8 cellular contexts compared by ENCODE assay signal in the genomic region with DNA sequence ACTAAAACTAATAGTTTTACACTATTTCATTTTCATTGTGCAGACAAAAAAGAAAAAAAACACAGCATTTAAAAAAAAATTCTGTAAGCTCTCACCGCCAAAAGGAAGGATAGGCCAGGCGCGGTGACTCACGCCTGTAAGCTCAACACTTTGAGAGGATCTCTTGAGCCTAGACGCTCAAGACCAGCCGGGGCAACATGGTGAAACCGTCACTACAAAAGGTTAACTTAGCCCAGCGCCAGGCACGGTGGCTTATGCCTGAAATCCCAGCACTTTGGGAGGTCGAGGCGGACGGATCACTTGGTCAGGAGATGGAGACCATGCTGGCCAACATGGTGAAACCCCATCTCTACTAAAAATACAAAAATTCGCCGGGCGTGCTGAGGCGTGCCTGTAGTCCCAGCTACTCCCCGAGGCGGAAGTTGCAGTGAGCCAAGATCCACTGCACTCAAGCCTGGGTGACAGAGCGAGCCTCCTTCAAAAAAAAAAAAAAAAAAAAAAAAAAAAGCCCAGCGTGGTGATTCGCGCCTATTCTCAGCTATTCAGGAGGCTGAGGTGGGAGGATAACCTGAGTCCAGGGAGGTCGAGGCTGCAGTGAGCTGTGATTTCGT. TPM values are rescaled to one million over a fixed set of nuclear protein-coding genes. Genes with fewer than 3 reads are reported as not detected.
DNase-seq lines count a peak whose midpoint lies in the region; ATAC-seq and TF ChIP-seq lines count a peak whose summit lies in the region.

No MANE protein-coding gene starts in this region.

- no peak for TF ChIP-seq CTCF in SK-N-SH (IDR thresholded peaks at IDR 0.05)

- peak overlapping the region; percentile 98 for H3K27ac Mint-ChIP-seq in activated naive CD4-positive, alpha-beta T cell treated with anti-CD3 and anti-CD28 coated beads, Interleukin-2, amount 10 ng/mL, durations not matched to agents 7 days and 5 days

- H3K4me1 Mint-ChIP-seq in activated naive CD4-positive, alpha-beta T cell treated with anti-CD3 and anti-CD28 coated beads, Interleukin-2, amount 10 ng/mL, durations not matched to agents 7 days and 5 days, result peaks cover 50% of the 10 kb centered on the region

- peaks cover 34% of the 10 kb centered on the region for H3F3A ChIP-seq in SK-N-SH (replicated peaks; ENCODE audit: insufficient read depth)

- CTCF ChIA-PET in SK-N-SH (lab: Yijun Ruan, JAX), result interaction anchor here (0.7 to 2.3 kb wide), 6 partner anchors 9 to 380 kb away, joined by 3 to 15 read pairs (median 4); no protein-coding TSS in a partner anchor
- CTCF ChIA-PET in activated naive CD4-positive, alpha-beta T cell treated with anti-CD3 and anti-CD28 coated beads, Interleukin-2, amount 10 ng/mL, durations not matched to agents 7 days and 5 days (lab: Charles Lee), result interaction anchor here (0.8 to 1.7 kb wide), 6 partner anchors 9 to 223 kb away, joined by 3 to 12 read pairs (median 6); a partner anchor contains a TSS

- H3K36me3 ChIP-seq in SK-N-SH (replicated peaks in 1 of 2; ENCODE audit: control insufficient read depth in 1 of 2, insufficient read depth in 2 of 2, low read length in 1 of 2) (peaks cover 0 to 6% of the 10 kb centered on the region in 2 experiments), skeletal muscle tissue (ENCODE audit: control insufficient read depth in 3 of 3, insufficient read depth in 3 of 3, low read length in 3 of 3) (peaks cover 0 to 2% (median 0%) of the 10 kb centered on the region in 3 donors)

- H2AFZ ChIP-seq in SK-N-SH (ENCODE audit: low read depth), result peak overlapping the region; percentile 60; the same call in 1 of the 2 replicates

- H3K27ac ChIP-seq in SK-N-SH (ENCODE audit: low read depth in 2 of 2, low read length in 1 of 2) (peak overlapping the region in 1 of 2 experiments; percentile 100; a peak in 3 of 4 replicates), skeletal muscle tissue (ENCODE audit: low read depth, low read length) (peak overlapping the region; percentile 100)

- H3K79me2 ChIP-seq in SK-N-SH (ENCODE audit: insufficient read depth), result peaks cover 27% of the 10 kb centered on the region

- peaks cover 11% of the 10 kb centered on the region for H3K27me3 Mint-ChIP-seq in activated naive CD4-positive, alpha-beta T cell treated with anti-CD3 and anti-CD28 coated beads, Interleukin-2, amount 10 ng/mL, durations not matched to agents 7 days and 5 days

- ATAC-seq in SK-N-SH treated with all-trans-retinoic acid at 6 μM for 48 hours (no peak), left ventricle myocardium superior (no peak), GM21576 (IDR thresholded peaks at IDR 0.05; ENCODE audit: unreplicated experiment) (no peak), GM19023 (IDR thresholded peaks at IDR 0.05; ENCODE audit: unreplicated experiment) (no peak)

- no peaks in the 10 kb centered on the region for H3K27me3 ChIP-seq in SK-N-SH (ENCODE audit: insufficient read depth)
- no peaks in the 10 kb centered on the region for H3K27me3 ChIP-seq in skeletal muscle tissue (ENCODE audit: control insufficient read depth in 3 of 3, insufficient read depth in 3 of 3, low read length in 3 of 3)

- peak overlapping the region; percentile 85 for H3K4me3 Mint-ChIP-seq in activated naive CD4-positive, alpha-beta T cell treated with anti-CD3 and anti-CD28 coated beads, Interleukin-2, amount 10 ng/mL, durations not matched to agents 7 days and 5 days

- POLR2A ChIA-PET in SK-N-SH (lab: Yijun Ruan, JAX), result interaction anchor here (1.0 to 2.3 kb wide), 7 partner anchors 12 to 416 kb away, joined by 3 to 19 read pairs (median 6); a partner anchor contains a TSS

- H4K20me1 ChIP-seq in SK-N-SH (ENCODE audit: insufficient read depth), result no peaks in the 10 kb centered on the region

- H3K9me2 ChIP-seq in SK-N-SH, result no peaks in the 10 kb centered on the region

- peaks cover 3 to 12% of the 10 kb centered on the region in 2 experiments; a peak in 2 of 4 replicates for H3K4me1 ChIP-seq in SK-N-SH (ENCODE audit: control insufficient read depth in 1 of 2, insufficient read depth in 2 of 2, low read depth in 1 of 2, low read length in 1 of 2)
- H3K4me1 ChIP-seq in skeletal muscle tissue (ENCODE audit: control insufficient read depth in 3 of 3, insufficient read depth in 3 of 3, low read length in 3 of 3), result peaks cover 3 to 16% (median 6%) of the 10 kb centered on the region in 3 donors

- 31% methylated on average over 24 of the region's 24 CpGs for WGBS in SK-N-SH (ENCODE audit: low lambda C conversion rate)

- intact Hi-C loops in left ventricle myocardium superior (cut with micrococcal nuclease), result loop anchor here (10.0 kb wide), 1 partner anchor 72 kb away; no protein-coding TSS in a partner anchor

- no peak for DNase-seq in SK-N-SH
- DNase-seq in RPMI7951 (ENCODE audit: low read depth), result peak; percentile 85
- peak; percentile 72 for DNase-seq in activated naive CD4-positive, alpha-beta T cell treated with anti-CD3 and anti-CD28 coated beads, Interleukin-2, amount 10 ng/mL, durations not matched to agents 7 days and 5 days
- peak; percentile 53 for DNase-seq in left ventricle myocardium superior

- H3K9me3 Mint-ChIP-seq in activated naive CD4-positive, alpha-beta T cell treated with anti-CD3 and anti-CD28 coated beads, Interleukin-2, amount 10 ng/mL, durations not matched to agents 7 days and 5 days, result no peaks in the 10 kb centered on the region

- peak overlapping the region; percentile 61 to 98 for H3K4me3 ChIP-seq in SK-N-SH (ENCODE audit: low read depth in 2 of 2, low read length in 1 of 2)
- peak overlapping the region; percentile 77 to 95 (median 93) for H3K4me3 ChIP-seq in skeletal muscle tissue (ENCODE audit: low read length in 3 of 3)

- peaks cover 10% of the 10 kb centered on the region for H3K36me3 Mint-ChIP-seq in activated naive CD4-positive, alpha-beta T cell treated with anti-CD3 and anti-CD28 coated beads, Interleukin-2, amount 10 ng/mL, durations not matched to agents 7 days and 5 days

- H3K9me3 ChIP-seq in SK-N-SH (no peaks in the 10 kb centered on the region; the same call in 1 of the 2 replicates), skeletal muscle tissue (ENCODE audit: control insufficient read depth in 3 of 3, low read length in 3 of 3) (no peaks in the 10 kb centered on the region)

- no peak for TF ChIP-seq RAD21 in SK-N-SH (IDR thresholded peaks at IDR 0.05; ENCODE audit: low read length)

- no peak for TF ChIP-seq EP300 in SK-N-SH (IDR thresholded peaks at IDR 0.05; ENCODE audit: borderline replicate concordance in 1 of 2, low read depth in 1 of 2, low read length in 1 of 2)

- H3K9ac ChIP-seq in SK-N-SH (peak overlapping the region; percentile 99), skeletal muscle tissue (ENCODE audit: low read depth in 1 of 3, low read length in 3 of 3) (peak overlapping the region; percentile 98 to 100 (median 99))

- H3K4me2 ChIP-seq in SK-N-SH, result peak overlapping the region; percentile 100

TF ChIP-seq in SK-N-SH, 30 proteins besides CTCF, POLR2A, EP300 and RAD21:
- TF ChIP-seq TCF12 (IDR thresholded peaks at IDR 0.05), result no peak
- no peak for TF ChIP-seq JUND (IDR thresholded peaks at IDR 0.05)
- peak; percentile 19; the same call in 1 of the 2 replicates for TF ChIP-seq FOSL2 (IDR thresholded peaks at IDR 0.05; ENCODE audit: borderline replicate concordance, low read depth)
- no peak for TF ChIP-seq MEF2A (IDR thresholded peaks at IDR 0.05; ENCODE audit: borderline replicate concordance, low read depth)
- no peak for TF ChIP-seq NFIC (IDR thresholded peaks at IDR 0.05; ENCODE audit: borderline replicate concordance)
- TF ChIP-seq, protein P1, sequence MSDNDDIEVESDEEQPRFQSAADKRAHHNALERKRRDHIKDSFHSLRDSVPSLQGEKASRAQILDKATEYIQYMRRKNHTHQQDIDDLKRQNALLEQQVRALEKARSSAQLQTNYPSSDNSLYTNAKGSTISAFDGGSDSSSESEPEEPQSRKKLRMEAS (IDR thresholded peaks at IDR 0.05; ENCODE audit: low read depth), result 0 out of 2 replicates have a peak, but pooled peaks have one; percentile 14
- 0 out of 2 replicates have a peak, but pooled peaks have one; percentile 27 for TF ChIP-seq ELF1 (IDR thresholded peaks at IDR 0.05)

TF ChIP-seq in SK-N-SH treated with all-trans-retinoic acid at 6 μM for 48 hours, 23 proteins besides CTCF, POLR2A, EP300 and RAD21 (continues in another document):
- TF ChIP-seq, protein P2, sequence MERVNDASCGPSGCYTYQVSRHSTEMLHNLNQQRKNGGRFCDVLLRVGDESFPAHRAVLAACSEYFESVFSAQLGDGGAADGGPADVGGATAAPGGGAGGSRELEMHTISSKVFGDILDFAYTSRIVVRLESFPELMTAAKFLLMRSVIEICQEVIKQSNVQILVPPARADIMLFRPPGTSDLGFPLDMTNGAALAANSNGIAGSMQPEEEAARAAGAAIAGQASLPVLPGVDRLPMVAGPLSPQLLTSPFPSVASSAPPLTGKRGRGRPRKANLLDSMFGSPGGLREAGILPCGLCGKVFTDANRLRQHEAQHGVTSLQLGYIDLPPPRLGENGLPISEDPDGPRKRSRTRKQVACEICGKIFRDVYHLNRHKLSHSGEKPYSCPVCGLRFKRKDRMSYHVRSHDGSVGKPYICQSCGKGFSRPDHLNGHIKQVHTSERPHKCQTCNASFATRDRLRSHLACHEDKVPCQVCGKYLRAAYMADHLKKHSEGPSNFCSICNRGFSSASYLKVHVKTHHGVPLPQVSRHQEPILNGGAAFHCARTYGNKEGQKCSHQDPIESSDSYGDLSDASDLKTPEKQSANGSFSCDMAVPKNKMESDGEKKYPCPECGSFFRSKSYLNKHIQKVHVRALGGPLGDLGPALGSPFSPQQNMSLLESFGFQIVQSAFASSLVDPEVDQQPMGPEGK (CRISPR knock-in tag; IDR thresholded peaks at IDR 0.05; ENCODE audit: borderline replicate concordance), result no peak
- TF ChIP-seq ARNTL (CRISPR knock-in tag; IDR thresholded peaks at IDR 0.05; ENCODE audit: borderline replicate concordance, low read depth), result no peak
- no peak for TF ChIP-seq GLIS3 (CRISPR knock-in tag; IDR thresholded peaks at IDR 0.05)
- no peak for TF ChIP-seq ZNF8 (CRISPR knock-in tag; IDR thresholded peaks at IDR 0.05)

RNA-seq across cellular contexts. Expression of a gene that starts 14.3 kb away (rescaled TPM):
- 3.2 and 6.1 TPM in 2 replicates for polyA plus RNA-seq in SK-N-SH (2012; rRNA removed)
- polyA plus RNA-seq in SK-N-SH (2012; cell fraction: cytosol; rRNA removed), result 2.9 and 4.3 TPM in 2 replicates
- polyA plus RNA-seq in SK-N-SH (2012; cell fraction: nucleus; rRNA removed), result 24.6 and 35.8 TPM in 2 replicates
- 9.3 and 14.1 TPM in 2 replicates for total RNA-seq in RPMI7951 (2014; rRNA removed; shearing (Covaris generic))
- 20.5 TPM for total RNA-seq in left ventricle myocardium superior
- total RNA-seq in skeletal muscle tissue, result 21.4 TPM

RNA-seq across cellular contexts. Expression of a gene that starts 25.7 kb away (rescaled TPM):
- 2.8 and 4.1 TPM in 2 replicates for polyA plus RNA-seq in SK-N-SH (2012; rRNA removed)
- 4.1 and 9.7 TPM in 2 replicates for polyA plus RNA-seq in SK-N-SH (2012; cell fraction: cytosol; rRNA removed)
- polyA plus RNA-seq in SK-N-SH (2012; cell fraction: nucleus; rRNA removed), result 1.8 and 2.6 TPM in 2 replicates
- 3.2 and 4.0 TPM in 2 replicates for total RNA-seq in RPMI7951 (2014; rRNA removed; shearing (Covaris generic))
- total RNA-seq in left ventricle myocardium superior, result 6.0 TPM
- 4.7 TPM for total RNA-seq in skeletal muscle tissue
